Comparison of ENCODE assay signal across 9 cellular contexts in genomic region chr3:76107935-76108570, GRCh38.
DNase-seq lines count a peak whose midpoint lies in the region; ATAC-seq, FAIRE-seq and TF ChIP-seq lines count a peak whose summit lies in the region.
"Had no signal": no experiment of that assay in that cellular context is flagged by ENCODE, and none has a peak within 500 bp of the region (broad histone marks: within the 10 kb centered on the region; RNA-seq: fewer than 3 reads in every experiment).

No MANE protein-coding gene starts in this region.

- H3K27ac ChIP-seq in MM.1S (ENCODE audit: low read length) (no peak overlapping the region), body of pancreas (no peak overlapping the region), HepG2 (ENCODE audit: extremely low read length, insufficient read depth, low read length) (no peak overlapping the region)

- H3K36me3 Mint-ChIP-seq in activated naive CD8-positive, alpha-beta T cell treated with anti-CD3 and anti-CD28 coated beads for 36 hours = no peaks in the 10 kb centered on the region
- H3K36me3 Mint-ChIP-seq in activated naive CD8-positive, alpha-beta T cell treated with anti-CD3 and anti-CD28 coated beads, Interleukin-2, amount 50 U/mL, for 24 hours (ENCODE audit: low read depth) = no peaks in the 10 kb centered on the region
- H3K36me3 Mint-ChIP-seq: activated naive CD8-positive, alpha-beta T cell had no signal

- FAIRE-seq in HepG2 (lab: Jason Lieb, UNC) = peak; percentile 28

- intact Hi-C loops in body of pancreas (cut with DNase I) (no loop called here), HepG2 (cut with micrococcal nuclease; ENCODE audit: unreplicated experiment) (no loop called here)

- no peak overlapping the region for H3K4me3 Mint-ChIP-seq in activated naive CD8-positive, alpha-beta T cell treated with anti-CD3 and anti-CD28 coated beads for 36 hours
- H3K4me3 Mint-ChIP-seq in activated naive CD8-positive, alpha-beta T cell treated with anti-CD3 and anti-CD28 coated beads, Interleukin-2, amount 50 U/mL, for 24 hours = no peak overlapping the region
- H3K4me3 Mint-ChIP-seq: activated naive CD8-positive, alpha-beta T cell had no signal

- TF ChIP-seq CTCF in MM.1S (IDR thresholded peaks at IDR 0.05; ENCODE audit: low read length) = peak; percentile 76
- peak; percentile 13 to 60 (median 41) for TF ChIP-seq CTCF in body of pancreas (IDR thresholded peaks at IDR 0.05)
- TF ChIP-seq CTCF in HepG2 (CRISPR knock-in tag; IDR thresholded peaks at IDR 0.05) = peak; percentile 55

- no peak for ATAC-seq in activated naive CD8-positive, alpha-beta T cell treated with anti-CD3 and anti-CD28 coated beads, Interleukin-2, amount 50 U/mL, for 24 hours
- peak; percentile 56 for ATAC-seq in body of pancreas
- ATAC-seq in HepG2 = peak; percentile 46; the same call in 1 of the 3 replicates
- ATAC-seq in activated CD4-positive, CD25-positive, alpha-beta regulatory T cell treated with anti-CD3 and anti-CD28 coated beads, Interleukin-2, amount 50 U/mL, for 24 hours = no peak
- ATAC-seq in GM21825 (IDR thresholded peaks at IDR 0.05; ENCODE audit: unreplicated experiment) = no peak
- ATAC-seq in HG03175 (IDR thresholded peaks at IDR 0.05; ENCODE audit: unreplicated experiment) = no peak

- H3K27ac Mint-ChIP-seq in activated naive CD8-positive, alpha-beta T cell treated with anti-CD3 and anti-CD28 coated beads for 36 hours = no peak overlapping the region
- H3K27ac Mint-ChIP-seq in activated naive CD8-positive, alpha-beta T cell treated with anti-CD3 and anti-CD28 coated beads, Interleukin-2, amount 50 U/mL, for 24 hours = no peak overlapping the region
- H3K27ac Mint-ChIP-seq: activated naive CD8-positive, alpha-beta T cell had no signal

- H3K9ac ChIP-seq in MM.1S (ENCODE audit: low read length) = no peak overlapping the region
- no peak overlapping the region for H3K9ac ChIP-seq in HepG2 (ENCODE audit: insufficient read depth, low read depth, low read length)

- TF ChIP-seq POLR2A in body of pancreas (IDR thresholded peaks at IDR 0.05) (no peak), HepG2 (IDR thresholded peaks at IDR 0.05; ENCODE audit: insufficient read depth in 1 of 2, low read depth in 2 of 2, low read length in 2 of 2) (no peak)

- H3K79me2 ChIP-seq in MM.1S (ENCODE audit: low read length) (no peaks in the 10 kb centered on the region), HepG2 (ENCODE audit: insufficient read depth, low read length) (no peaks in the 10 kb centered on the region)

- H3K27me3 Mint-ChIP-seq in activated naive CD8-positive, alpha-beta T cell treated with anti-CD3 and anti-CD28 coated beads for 36 hours = no peaks in the 10 kb centered on the region
- no peaks in the 10 kb centered on the region for H3K27me3 Mint-ChIP-seq in activated naive CD8-positive, alpha-beta T cell treated with anti-CD3 and anti-CD28 coated beads, Interleukin-2, amount 50 U/mL, for 24 hours
- H3K27me3 Mint-ChIP-seq: activated naive CD8-positive, alpha-beta T cell had no signal

- in situ Hi-C loops in HepG2 (cut with HindIII; ENCODE audit: extremely low pct_ligation_motif_present, low pct_unique_long_range_greater_than_20kb) = no loop called here

- H3K27me3 ChIP-seq in MM.1S (replicated peaks; ENCODE audit: insufficient read depth, low read length) = no peaks in the 10 kb centered on the region
- no peaks in the 10 kb centered on the region for H3K27me3 ChIP-seq in body of pancreas
- no peaks in the 10 kb centered on the region for H3K27me3 ChIP-seq in HepG2 (ENCODE audit: control insufficient read depth in 1 of 2, insufficient read depth in 2 of 2, low read length in 2 of 2)

- peak; percentile 2 for DNase-seq in activated naive CD8-positive, alpha-beta T cell treated with anti-CD3 and anti-CD28 coated beads for 36 hours
- no peak for DNase-seq in activated naive CD8-positive, alpha-beta T cell treated with anti-CD3 and anti-CD28 coated beads, Interleukin-2, amount 50 U/mL, for 24 hours
- peak; percentile 40 for DNase-seq in MM.1S
- peak in 2 of 4 donors; percentile 2 to 15 for DNase-seq in body of pancreas
- DNase-seq in HepG2 (ENCODE audit: low spot score) = peak; percentile 1

- H2AFZ ChIP-seq in MM.1S (ENCODE audit: low read length) (no peak overlapping the region), HepG2 (ENCODE audit: low read length) (no peak overlapping the region)

- CTCF ChIA-PET in HepG2 (lab: Yijun Ruan, JAX; ENCODE audit: low intra/inter-chr PET ratio, low total read pairs) = no interaction called here

- POLR2A ChIA-PET in HepG2 (lab: Yijun Ruan, JAX) = no interaction called here

- no peaks in the 10 kb centered on the region for H3K4me1 Mint-ChIP-seq in activated naive CD8-positive, alpha-beta T cell treated with anti-CD3 and anti-CD28 coated beads for 36 hours
- no peaks in the 10 kb centered on the region for H3K4me1 Mint-ChIP-seq in activated naive CD8-positive, alpha-beta T cell treated with anti-CD3 and anti-CD28 coated beads, Interleukin-2, amount 50 U/mL, for 24 hours

- TF ChIP-seq EP300 in HepG2 (IDR thresholded peaks at IDR 0.05; ENCODE audit: low read depth in 2 of 2, low read length in 2 of 2) (no peak), HepG2 (CRISPR knock-in tag; IDR thresholded peaks at IDR 0.05; ENCODE audit: borderline replicate concordance) (no peak)

- H3F3A ChIP-seq in MM.1S (ENCODE audit: insufficient read depth, low read length) = no peaks in the 10 kb centered on the region

- H4K20me1 ChIP-seq in MM.1S (ENCODE audit: insufficient read depth, low read length) (no peaks in the 10 kb centered on the region), HepG2 (ENCODE audit: insufficient read depth, low read length) (no peaks in the 10 kb centered on the region)

- H3K36me3 ChIP-seq in MM.1S (replicated peaks; ENCODE audit: insufficient read depth, low read length) = no peaks in the 10 kb centered on the region
- H3K36me3 ChIP-seq in body of pancreas (replicated peaks in 1 of 2; ENCODE audit: insufficient read depth in 1 of 2, low read depth in 2 of 2) = no peaks in the 10 kb centered on the region
- no peaks in the 10 kb centered on the region for H3K36me3 ChIP-seq in HepG2 (replicated peaks in 1 of 2; ENCODE audit: control insufficient read depth in 1 of 2, insufficient read depth in 2 of 2, low read length in 2 of 2)

- H3K4me1 ChIP-seq in MM.1S (ENCODE audit: low read length) (no peaks in the 10 kb centered on the region), body of pancreas (no peaks in the 10 kb centered on the region), HepG2 (ENCODE audit: insufficient read depth, low read length) (no peaks in the 10 kb centered on the region)

- no TSS peak for BruUV-seq in HepG2 (replicated peaks; lab: Mats Ljungman, UMichigan)

- no peak overlapping the region for H3K4me3 ChIP-seq in MM.1S (ENCODE audit: low read length)
- H3K4me3 ChIP-seq in body of pancreas = no peak overlapping the region
- no peak overlapping the region for H3K4me3 ChIP-seq in HepG2 (replicated peaks in 1 of 3; ENCODE audit: insufficient read depth in 1 of 3, low read depth in 2 of 3, low read length in 3 of 3)

- peaks cover 3% of the 10 kb centered on the region for H3K9me3 Mint-ChIP-seq in activated naive CD8-positive, alpha-beta T cell treated with anti-CD3 and anti-CD28 coated beads for 36 hours
- H3K9me3 Mint-ChIP-seq in activated naive CD8-positive, alpha-beta T cell treated with anti-CD3 and anti-CD28 coated beads, Interleukin-2, amount 50 U/mL, for 24 hours = no peaks in the 10 kb centered on the region

- no peaks in the 10 kb centered on the region for H3K9me3 ChIP-seq in MM.1S (replicated peaks; ENCODE audit: insufficient read depth, low read length)
- H3K9me3 ChIP-seq in body of pancreas = no peaks in the 10 kb centered on the region
- no peaks in the 10 kb centered on the region for H3K9me3 ChIP-seq in HepG2 (ENCODE audit: low read length)

- H3K4me2 ChIP-seq in MM.1S (ENCODE audit: low read depth, low read length) = no peak overlapping the region
- no peak overlapping the region for H3K4me2 ChIP-seq in HepG2 (ENCODE audit: low read depth, low read length)

- TF ChIP-seq RAD21 in HepG2 (CRISPR knock-in tag; IDR thresholded peaks at IDR 0.05) = no peak

- 0 to 2% methylated on average over 5 of the region's 5 CpGs for WGBS in body of pancreas, 2 donors
- WGBS in HepG2 (ENCODE audit: low lambda C conversion rate) = 1% methylated on average over 5 of the region's 5 CpGs

- H3K9me2 ChIP-seq in MM.1S (replicated peaks; ENCODE audit: insufficient read depth, low read length) = no peaks in the 10 kb centered on the region

TF ChIP-seq in HepG2, 621 proteins besides CTCF, POLR2A, EP300 and RAD21:
- TF ChIP-seq STAG1 (CRISPR knock-in tag; IDR thresholded peaks at IDR 0.05) (peak; percentile 44; the same call in 1 of the 2 replicates), ZNF775 (CRISPR knock-in tag; IDR thresholded peaks at IDR 0.05; ENCODE audit: borderline replicate concordance) (no peak)
TF ChIP-seq in HepG2: peak in this region for 1.

Comparison
In these comparisons a context has a peak if more than half of its experiments do, and no peak if none do; other contexts are left out.
1. ATAC-seq: peak in body of pancreas (single experiment) and HepG2 (single experiment); none in activated naive CD8-positive, alpha-beta T cell treated with anti-CD3 and anti-CD28 coated beads, Interleukin-2, amount 50 U/mL, for 24 hours (single experiment), activated CD4-positive, CD25-positive, alpha-beta regulatory T cell treated with anti-CD3 and anti-CD28 coated beads, Interleukin-2, amount 50 U/mL, for 24 hours (0 of 2), GM21825 (single experiment) and HG03175 (single experiment).
2. Peak in every context shown above with its lines, with median percentiles within 50 percentile points of each other: CTCF ChIP-seq.